8 cellular contexts compared by ENCODE assay signal in genomic region chr13:98543380-98544104, GRCh38. TPM values are rescaled to one million over a fixed set of nuclear protein-coding genes. Genes with fewer than 3 reads are reported as not detected.
DNase-seq lines count a peak whose midpoint lies in the region; ATAC-seq and TF ChIP-seq lines count a peak whose summit lies in the region.

No MANE protein-coding gene starts in this region.

- H3K27me3 ChIP-seq in body of pancreas = no peaks in the 10 kb centered on the region

- ATAC-seq in HG02798 (IDR thresholded peaks at IDR 0.05; ENCODE audit: poor library complexity, unreplicated experiment) = peak; percentile 26
- no peak for ATAC-seq in body of pancreas
- ATAC-seq in HG03378 (IDR thresholded peaks at IDR 0.05; ENCODE audit: unreplicated experiment) = no peak

- peaks cover 46% of the 10 kb centered on the region for H3K4me1 ChIP-seq in body of pancreas

- H3K27me3 Mint-ChIP-seq in osteocyte (ENCODE audit: unreplicated experiment) = no peaks in the 10 kb centered on the region

- H3K27ac Mint-ChIP-seq in osteocyte (ENCODE audit: unreplicated experiment) = peak overlapping the region; percentile 78

- intact Hi-C loops in body of pancreas (cut with DNase I) (no loop called here), posterior vena cava (cut with DNase I) (loop anchor here in 1 of 2 donors (10.0 kb wide), 1 partner anchor 59 kb away; no protein-coding TSS in a partner anchor)

- H3K9me3 Mint-ChIP-seq in osteocyte (ENCODE audit: unreplicated experiment) = no peaks in the 10 kb centered on the region

- peaks cover 92% of the 10 kb centered on the region for H3K4me1 Mint-ChIP-seq in osteocyte (ENCODE audit: unreplicated experiment)

- peaks cover 12% of the 10 kb centered on the region for H3K36me3 Mint-ChIP-seq in osteocyte (ENCODE audit: unreplicated experiment)

- no peaks in the 10 kb centered on the region for H3K36me3 ChIP-seq in body of pancreas (replicated peaks in 1 of 2; ENCODE audit: insufficient read depth in 1 of 2, low read depth in 2 of 2)

- H3K4me3 ChIP-seq in GM12864 (ENCODE audit: low read depth, low read length) (peak overlapping the region; percentile 46), body of pancreas (no peak overlapping the region)

- DNase-seq in GM12864 (ENCODE audit: low read depth) (no peak), osteocyte (ENCODE audit: extremely low spot score, unreplicated experiment) (no peak), SIG-M5 (lab: John Stamatoyannopoulos, UW) (no peak), body of pancreas (no peak), posterior vena cava (ENCODE audit: low spot score) (no peak)

- H3K27ac ChIP-seq in cingulate gyrus (ENCODE audit: low read depth, low read length) (peak overlapping the region; percentile 34), body of pancreas (no peak overlapping the region)

- 79 to 90% methylated on average over 24 to 25 of the region's 25 CpGs for WGBS in body of pancreas, 2 donors

- TF ChIP-seq POLR2A in body of pancreas (IDR thresholded peaks at IDR 0.05) = no peak

- TF ChIP-seq CTCF in GM12864 (IDR thresholded peaks at IDR 0.05; ENCODE audit: low read depth, low read length, missing control alignments) (no peak), osteocyte (IDR thresholded peaks at IDR 0.05) (no peak), body of pancreas (IDR thresholded peaks at IDR 0.05) (no peak)

- no peaks in the 10 kb centered on the region for H3K9me3 ChIP-seq in body of pancreas

- peak overlapping the region; percentile 49 for H3K4me3 Mint-ChIP-seq in osteocyte (ENCODE audit: unreplicated experiment)

RNA-seq across cellular contexts. Expression of gene STK24, which starts 33.4 kb away (rescaled TPM):
- total RNA-seq in osteocyte (139 and 142 TPM in 2 replicates), body of pancreas (10 to 100 TPM; 35.0 to 56.7 TPM), posterior vena cava (10 to 100 TPM; 57.3 to 62.6 TPM)
